ENCODE assay signal across 1 cellular context in the genomic region with DNA sequence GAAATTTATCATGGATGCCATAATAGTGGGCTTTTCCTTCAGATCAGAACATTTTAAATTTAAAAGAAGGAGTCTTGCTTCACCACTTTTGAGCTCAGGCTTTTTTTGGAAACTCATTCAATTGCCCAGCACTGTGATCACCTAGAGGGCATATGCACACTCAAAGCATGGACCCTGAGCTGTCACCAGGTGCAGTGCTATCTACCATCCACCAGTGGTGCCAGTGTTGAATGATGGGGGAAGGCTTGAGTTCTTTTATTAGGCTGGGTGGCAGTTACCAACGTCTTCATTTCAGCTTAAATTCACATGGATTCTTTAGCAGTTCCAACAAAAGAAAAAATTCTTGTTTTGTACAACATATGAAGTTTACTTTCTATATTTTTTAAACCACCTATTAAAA.
TF ChIP-seq lines count a peak whose summit lies in the region.

No MANE protein-coding gene starts in this region.

TF ChIP-seq in WTC11, 78 proteins besides CTCF, POLR2A, EP300 and RAD21 (continued from another document):
- TF ChIP-seq, protein P1, sequence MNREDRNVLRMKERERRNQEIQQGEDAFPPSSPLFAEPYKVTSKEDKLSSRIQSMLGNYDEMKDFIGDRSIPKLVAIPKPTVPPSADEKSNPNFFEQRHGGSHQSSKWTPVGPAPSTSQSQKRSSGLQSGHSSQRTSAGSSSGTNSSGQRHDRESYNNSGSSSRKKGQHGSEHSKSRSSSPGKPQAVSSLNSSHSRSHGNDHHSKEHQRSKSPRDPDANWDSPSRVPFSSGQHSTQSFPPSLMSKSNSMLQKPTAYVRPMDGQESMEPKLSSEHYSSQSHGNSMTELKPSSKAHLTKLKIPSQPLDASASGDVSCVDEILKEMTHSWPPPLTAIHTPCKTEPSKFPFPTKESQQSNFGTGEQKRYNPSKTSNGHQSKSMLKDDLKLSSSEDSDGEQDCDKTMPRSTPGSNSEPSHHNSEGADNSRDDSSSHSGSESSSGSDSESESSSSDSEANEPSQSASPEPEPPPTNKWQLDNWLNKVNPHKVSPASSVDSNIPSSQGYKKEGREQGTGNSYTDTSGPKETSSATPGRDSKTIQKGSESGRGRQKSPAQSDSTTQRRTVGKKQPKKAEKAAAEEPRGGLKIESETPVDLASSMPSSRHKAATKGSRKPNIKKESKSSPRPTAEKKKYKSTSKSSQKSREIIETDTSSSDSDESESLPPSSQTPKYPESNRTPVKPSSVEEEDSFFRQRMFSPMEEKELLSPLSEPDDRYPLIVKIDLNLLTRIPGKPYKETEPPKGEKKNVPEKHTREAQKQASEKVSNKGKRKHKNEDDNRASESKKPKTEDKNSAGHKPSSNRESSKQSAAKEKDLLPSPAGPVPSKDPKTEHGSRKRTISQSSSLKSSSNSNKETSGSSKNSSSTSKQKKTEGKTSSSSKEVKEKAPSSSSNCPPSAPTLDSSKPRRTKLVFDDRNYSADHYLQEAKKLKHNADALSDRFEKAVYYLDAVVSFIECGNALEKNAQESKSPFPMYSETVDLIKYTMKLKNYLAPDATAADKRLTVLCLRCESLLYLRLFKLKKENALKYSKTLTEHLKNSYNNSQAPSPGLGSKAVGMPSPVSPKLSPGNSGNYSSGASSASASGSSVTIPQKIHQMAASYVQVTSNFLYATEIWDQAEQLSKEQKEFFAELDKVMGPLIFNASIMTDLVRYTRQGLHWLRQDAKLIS (CRISPR knock-in tag; IDR thresholded peaks at IDR 0.05; ENCODE audit: borderline replicate concordance): no peak
- no peak for TF ChIP-seq ZNF317 (CRISPR knock-in tag; IDR thresholded peaks at IDR 0.05; ENCODE audit: borderline replicate concordance, low read depth)
- TF ChIP-seq TCF7 (CRISPR knock-in tag; IDR thresholded peaks at IDR 0.05; ENCODE audit: low read depth): no peak
- TF ChIP-seq NFATC4 (CRISPR knock-in tag; IDR thresholded peaks at IDR 0.05): no peak
- no peak for TF ChIP-seq ZNF396 (CRISPR knock-in tag; IDR thresholded peaks at IDR 0.05; ENCODE audit: borderline replicate concordance)
- no peak for TF ChIP-seq MYBL2 (CRISPR knock-in tag; IDR thresholded peaks at IDR 0.05)
- no peak for TF ChIP-seq MAX (CRISPR knock-in tag; IDR thresholded peaks at IDR 0.05)
